Comparison of ENCODE assay signal across 24 cellular contexts in genomic region chr6:39849764-39850163, GRCh38. TPM values are rescaled to one million over a fixed set of nuclear protein-coding genes. Genes with fewer than 3 reads are reported as not detected.
DNase-seq lines count a peak whose midpoint lies in the region; ATAC-seq and TF ChIP-seq lines count a peak whose summit lies in the region.
"Had no signal": no experiment of that assay in that cellular context is flagged by ENCODE, and none has a peak within 500 bp of the region (broad histone marks: within the 10 kb centered on the region; RNA-seq: fewer than 3 reads in every experiment).

No MANE protein-coding gene starts in this region.

- H3K36me3 Mint-ChIP-seq in natural killer cell = no peaks in the 10 kb centered on the region
- no peaks in the 10 kb centered on the region for H3K36me3 Mint-ChIP-seq in activated naive CD4-positive, alpha-beta T cell treated with anti-CD3 and anti-CD28 coated beads for 36 hours (ENCODE audit: low read depth)
- H3K36me3 Mint-ChIP-seq: CD4-positive, CD25-positive, alpha-beta regulatory T cell had no signal

- TF ChIP-seq CTCF in OCI-LY7 (conservative IDR thresholded peaks at IDR 0.05; ENCODE audit: low read length) (no peak), fibroblast of pulmonary artery (IDR thresholded peaks at IDR 0.05; ENCODE audit: low read length, missing control alignments) (no peak), smooth muscle cell (IDR thresholded peaks at IDR 0.05; ENCODE audit: borderline replicate concordance, insufficient read depth, poor library complexity, severe bottlenecking) (no peak), natural killer cell (IDR thresholded peaks at IDR 0.05) (no peak)

- H3K79me2 ChIP-seq in OCI-LY7 (ENCODE audit: insufficient read depth, low read depth, low read length) (no peaks in the 10 kb centered on the region), smooth muscle cell (ENCODE audit: low read depth) (peaks cover 6% of the 10 kb centered on the region)

- H3K9me3 Mint-ChIP-seq in natural killer cell = no peaks in the 10 kb centered on the region
- no peaks in the 10 kb centered on the region for H3K9me3 Mint-ChIP-seq in activated naive CD4-positive, alpha-beta T cell treated with anti-CD3 and anti-CD28 coated beads for 36 hours
- H3K9me3 Mint-ChIP-seq: activated CD8-positive, alpha-beta T cell treated with anti-CD3 and anti-CD28 coated beads for 36 hours; stimulated activated naive CD8-positive, alpha-beta T cell treated with anti-CD3 and anti-CD28 coated beads, Interleukin-15, Interleukin-2, amounts not matched to agents 100 ng/mL and 50 ng/mL, for 24 hours had no signal

- peak overlapping the region; percentile 68 for H3K4me2 ChIP-seq in OCI-LY7 (ENCODE audit: low read length)
- peak overlapping the region; percentile 43 for H3K4me2 ChIP-seq in smooth muscle cell

- H4K20me1 ChIP-seq in OCI-LY7 (ENCODE audit: insufficient read depth, low read length) (no peaks in the 10 kb centered on the region), smooth muscle cell (ENCODE audit: low read depth) (peaks cover 6% of the 10 kb centered on the region)

- H3K4me1 ChIP-seq in OCI-LY7 (ENCODE audit: insufficient read depth, low read length, poor library complexity, severe bottlenecking) (peaks cover 49% of the 10 kb centered on the region), smooth muscle cell (ENCODE audit: low read depth) (no peaks in the 10 kb centered on the region)
- H3K4me1 ChIP-seq: breast epithelium, HAP-1 had no signal

- no peak overlapping the region for H3K27ac Mint-ChIP-seq in natural killer cell
- H3K27ac Mint-ChIP-seq in activated naive CD4-positive, alpha-beta T cell treated with anti-CD3 and anti-CD28 coated beads for 36 hours = no peak overlapping the region
- H3K27ac Mint-ChIP-seq: activated CD8-positive, alpha-beta T cell treated with anti-CD3 and anti-CD28 coated beads for 36 hours; CD4-positive, CD25-positive, alpha-beta regulatory T cell; stimulated activated naive CD8-positive, alpha-beta T cell treated with anti-CD3 and anti-CD28 coated beads, Interleukin-15, Interleukin-2, amounts not matched to agents 100 ng/mL and 50 ng/mL, for 24 hours had no signal

- H3K4me3 ChIP-seq in OCI-LY7 (ENCODE audit: low read depth, low read length, poor library complexity, severe bottlenecking) (no peak overlapping the region), fibroblast of pulmonary artery (replicated peaks; ENCODE audit: low read depth, low read length) (no peak overlapping the region), smooth muscle cell (no peak overlapping the region)
- H3K4me3 ChIP-seq: adrenal gland, breast epithelium, HAP-1 had no signal

- H3K9me2 ChIP-seq in OCI-LY7 (ENCODE audit: insufficient read depth, low read length) = no peaks in the 10 kb centered on the region

- H3K9ac ChIP-seq in smooth muscle cell (ENCODE audit: low read depth) = no peak overlapping the region

- ATAC-seq in natural killer cell (no peak), GM21576 (IDR thresholded peaks at IDR 0.05; ENCODE audit: unreplicated experiment) (no peak)
- ATAC-seq: activated CD4-positive, CD25-positive, alpha-beta regulatory T cell treated with anti-CD3 and anti-CD28 coated beads, Interleukin-2, amount 50 U/mL, for 24 hours; activated CD8-positive, alpha-beta T cell treated with anti-CD3 and anti-CD28 coated beads for 36 hours had no signal

- H3K4me1 Mint-ChIP-seq in natural killer cell = no peaks in the 10 kb centered on the region
- H3K4me1 Mint-ChIP-seq in activated naive CD4-positive, alpha-beta T cell treated with anti-CD3 and anti-CD28 coated beads for 36 hours (ENCODE audit: low read depth) = no peaks in the 10 kb centered on the region
- H3K4me1 Mint-ChIP-seq: CD4-positive, CD25-positive, alpha-beta regulatory T cell had no signal

- H3K36me3 ChIP-seq in OCI-LY7 (ENCODE audit: insufficient read depth, low read length) = no peaks in the 10 kb centered on the region
- H3K36me3 ChIP-seq in smooth muscle cell (ENCODE audit: low read depth) = no peaks in the 10 kb centered on the region
- H3K36me3 ChIP-seq: adrenal gland, breast epithelium, HAP-1 had no signal

- no peak overlapping the region for H3K4me3 Mint-ChIP-seq in natural killer cell
- no peak overlapping the region for H3K4me3 Mint-ChIP-seq in activated naive CD4-positive, alpha-beta T cell treated with anti-CD3 and anti-CD28 coated beads for 36 hours
- H3K4me3 Mint-ChIP-seq: activated CD8-positive, alpha-beta T cell treated with anti-CD3 and anti-CD28 coated beads for 36 hours; CD4-positive, CD25-positive, alpha-beta regulatory T cell; stimulated activated naive CD8-positive, alpha-beta T cell treated with anti-CD3 and anti-CD28 coated beads, Interleukin-15, Interleukin-2, amounts not matched to agents 100 ng/mL and 50 ng/mL, for 24 hours had no signal

- BruUV-seq in OCI-LY7 (replicated peaks; lab: Mats Ljungman, UMichigan) = no TSS peak

- CTCF ChIA-PET in OCI-LY7 (lab: Charles Lee; ENCODE audit: unreplicated experiment) = no interaction called here
- CTCF ChIA-PET in activated naive CD4-positive, alpha-beta T cell treated with anti-CD3 and anti-CD28 coated beads for 36 hours (lab: Charles Lee) = no interaction called here

- H3K9me3 ChIP-seq in OCI-LY7 (ENCODE audit: low read length) (no peaks in the 10 kb centered on the region), smooth muscle cell (replicated peaks; ENCODE audit: low read depth) (no peaks in the 10 kb centered on the region)
- H3K9me3 ChIP-seq: adrenal gland, breast epithelium, HAP-1 had no signal

- intact Hi-C loops in OCI-LY7 (cut with micrococcal nuclease; ENCODE audit: unreplicated experiment) = loop anchor here (2.0 kb wide), 1 partner anchor 37 kb away; no protein-coding TSS in a partner anchor
- intact Hi-C loops in natural killer cell (cut with micrococcal nuclease) = no loop called here
- intact Hi-C loops in activated naive CD4-positive, alpha-beta T cell treated with anti-CD3 and anti-CD28 coated beads for 36 hours (cut with micrococcal nuclease) = no loop called here

- H2AFZ ChIP-seq in OCI-LY7 (ENCODE audit: low read length) = peak overlapping the region; percentile 71
- no peak overlapping the region for H2AFZ ChIP-seq in smooth muscle cell (ENCODE audit: low read depth)

- WGBS in smooth muscle cell (ENCODE audit: low lambda C conversion rate) = 46% methylated on average over 6 of the region's 6 CpGs

- POLR2A ChIA-PET in OCI-LY7 (lab: Charles Lee) = interaction anchor here (0.6 to 4.9 kb wide), 2 partner anchors 8 to 37 kb away, joined by 3 to 39 read pairs; no protein-coding TSS in a partner anchor

- in situ Hi-C loops in ACHN (cut with HindIII; ENCODE audit: low pct_ligation_motif_present, low pct_unique_long_range_greater_than_20kb, low sequenced_read_pairs) = no loop called here

- H3K27me3 ChIP-seq in smooth muscle cell (ENCODE audit: low read depth) = no peaks in the 10 kb centered on the region
- H3K27me3 ChIP-seq: adrenal gland, breast epithelium had no signal

- DNase-seq in COLO829 (ENCODE audit: low spot score) = peak; percentile 64
- DNase-seq in OCI-LY7 (ENCODE audit: low spot score) = no peak
- peak; percentile 53 for DNase-seq in fibroblast of pulmonary artery (ENCODE audit: low read depth)
- DNase-seq in smooth muscle cell (lab: John Stamatoyannopoulos, UW; ENCODE audit: unreplicated experiment) = no peak
- DNase-seq in ACHN = no peak
- DNase-seq in natural killer cell = no peak
- no peak for DNase-seq in activated naive CD4-positive, alpha-beta T cell treated with anti-CD3 and anti-CD28 coated beads for 36 hours
- DNase-seq: activated CD8-positive, alpha-beta T cell treated with anti-CD3 and anti-CD28 coated beads for 36 hours; activated gamma-delta T cell; activated T-cell treated with anti-CD3 and anti-CD28 coated beads for 4 hours; adrenal gland; CD4-positive, CD25-positive, alpha-beta regulatory T cell; dermis blood vessel endothelial cell; hypothalamus; KG1; NCI-H146; NCI-H2171 treated with DMSO at 0.1 percent for 48 hours; nucleus accumbens; stimulated activated CD4-positive, alpha-beta T cell treated with anti-CD3 and anti-CD28 coated beads, Interleukin-4, amount 100 ng/mL, for 4 hours had no signal

- H3K27me3 Mint-ChIP-seq in natural killer cell (ENCODE audit: low read depth in 2 of 2) = peaks cover 10 to 30% of the 10 kb centered on the region in 2 donors
- peaks cover 4% of the 10 kb centered on the region for H3K27me3 Mint-ChIP-seq in activated naive CD4-positive, alpha-beta T cell treated with anti-CD3 and anti-CD28 coated beads for 36 hours (ENCODE audit: low read depth)
- H3K27me3 Mint-ChIP-seq: stimulated activated naive CD8-positive, alpha-beta T cell treated with anti-CD3 and anti-CD28 coated beads, Interleukin-15, Interleukin-2, amounts not matched to agents 100 ng/mL and 50 ng/mL, for 24 hours had no signal

- H3F3A ChIP-seq in smooth muscle cell (ENCODE audit: low read depth) = no peaks in the 10 kb centered on the region

- peak overlapping the region; percentile 87 for H3K27ac ChIP-seq in OCI-LY7 (ENCODE audit: low read depth, low read length, poor library complexity, severe bottlenecking)
- no peak overlapping the region for H3K27ac ChIP-seq in smooth muscle cell (ENCODE audit: low read depth)

RNA-seq across cellular contexts. Expression of gene DAAM2, which starts 57.6 kb away (rescaled TPM):
- 0.09 TPM in 1 of 2 replicates, not detected in the other for total RNA-seq in OCI-LY7 (2014; rRNA removed; shearing (Covaris generic))
- total RNA-seq in OCI-LY7 (2022) = 0.41 and 1.1 TPM in 2 replicates
- 26.5 and 29.8 TPM in 2 replicates for total RNA-seq in smooth muscle cell
- polyA plus RNA-seq in smooth muscle cell = 23.4 and 29.8 TPM in 2 replicates
- not detected for total RNA-seq in natural killer cell
- not detected for total RNA-seq in activated naive CD4-positive, alpha-beta T cell treated with anti-CD3 and anti-CD28 coated beads for 36 hours
- total RNA-seq: activated CD8-positive, alpha-beta T cell treated with anti-CD3 and anti-CD28 coated beads for 36 hours; CD4-positive, CD25-positive, alpha-beta regulatory T cell had no signal
- polyA plus RNA-seq: CD4-positive, CD25-positive, alpha-beta regulatory T cell had no signal

Comparison
In these comparisons a context has a peak if more than half of its experiments do, and no peak if none do; other contexts are left out.
1. DNase-seq: peak in COLO829 (single experiment) and fibroblast of pulmonary artery (single experiment); none in OCI-LY7 (single experiment), smooth muscle cell (single experiment), ACHN (single experiment), natural killer cell (single experiment) and activated naive CD4-positive, alpha-beta T cell treated with anti-CD3 and anti-CD28 coated beads for 36 hours (single experiment).
2. RNA of gene DAAM2, which starts 57.6 kb away (total RNA-seq): 26.5 to 29.8 TPM in smooth muscle cell; 0.09 to 1.1 TPM in OCI-LY7, not detected in natural killer cell and not detected in activated naive CD4-positive, alpha-beta T cell treated with anti-CD3 and anti-CD28 coated beads for 36 hours; every median in the first group is over 10 times any median in the second.